28 cellular contexts compared by ENCODE assay signal in the genomic region with DNA sequence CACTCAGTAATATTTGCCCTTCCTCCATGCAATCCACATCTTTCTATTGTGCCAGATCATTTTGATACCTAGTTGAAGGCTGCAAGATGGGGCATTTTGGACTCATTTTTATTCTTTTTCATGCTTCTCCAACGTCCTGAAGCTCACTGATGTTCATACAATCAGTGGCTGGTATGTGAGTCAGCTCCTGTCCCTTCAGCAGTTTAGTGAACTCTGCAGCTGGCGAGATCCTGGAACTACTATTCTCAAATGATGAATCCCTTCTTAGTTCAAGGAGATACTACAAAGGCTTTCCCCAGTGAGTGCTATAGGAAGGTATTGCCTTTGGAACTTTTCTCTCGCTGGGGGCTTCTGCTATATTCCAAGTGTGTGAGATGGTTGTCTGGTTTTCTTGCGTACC. TPM values are rescaled to one million over a fixed set of nuclear protein-coding genes. Genes with fewer than 3 reads are reported as not detected.
"Had no signal": no experiment of that assay in that cellular context is flagged by ENCODE, and none has a peak within 500 bp of the region (broad histone marks: within the 10 kb centered on the region; RNA-seq: fewer than 3 reads in every experiment).

No MANE protein-coding gene starts in this region.

- ATAC-seq: activated CD4-positive, alpha-beta T cell treated with anti-CD3 and anti-CD28 coated beads for 36 hours; activated CD8-positive, alpha-beta T cell treated with anti-CD3 and anti-CD28 coated beads, Interleukin-2, amount 10 ng/mL, durations not matched to agents 7 days and 5 days; heart left ventricle; mucosa of descending colon; natural killer cell treated with Interleukin-12 subunit alpha and Interleukin-12 subunit beta and Interleukin-15 and Interleukin-18, amount 100 ng/mL, for 72 hours; stimulated activated naive CD8-positive, alpha-beta T cell treated with anti-CD3 and anti-CD28 coated beads, Interleukin-15, Interleukin-2, amounts not matched to agents 100 U/mL and 50 U/mL, for 24 hours had no signal

- DNase-seq: activated CD4-positive, alpha-beta T cell treated with anti-CD3 and anti-CD28 coated beads for 36 hours; activated CD4-positive, CD25-positive, alpha-beta regulatory T cell; activated CD8-positive, alpha-beta T cell treated with anti-CD3 and anti-CD28 coated beads, Interleukin-2, amount 10 ng/mL, durations not matched to agents 7 days and 5 days; activated effector memory CD4-positive, alpha-beta T cell treated with anti-CD3 and anti-CD28 coated beads, Interleukin-2, amount 50 U/mL, for 16 hours; activated naive CD4-positive, alpha-beta T cell treated with anti-CD3 and anti-CD28 coated beads for 36 hours; activated naive CD8-positive, alpha-beta T cell treated with anti-CD3 and anti-CD28 coated beads for 36 hours; adrenal gland; aorta; dorsolateral prefrontal cortex; effector memory CD4-positive, alpha-beta T cell; heart left ventricle; hypothalamus; immature natural killer cell; left ventricle myocardium inferior; mucosa of descending colon; right lobe of liver; stimulated activated CD4-positive, alpha-beta T cell treated with anti-CD3 and anti-CD28 coated beads, Interleukin-12 subunit alpha, Interleukin-12 subunit beta, amount 100 ng/mL, for 4 hours; stimulated activated CD4-positive, alpha-beta T cell treated with anti-CD3 and anti-CD28 coated beads, Interleukin-4, amount 100 ng/mL, for 1 hour; stimulated activated naive CD8-positive, alpha-beta T cell treated with anti-CD3 and anti-CD28 coated beads, Interleukin-15, Interleukin-2, amounts not matched to agents 100 U/mL and 50 U/mL, for 24 hours; testis; transverse colon had no signal

- H3K4me3 Mint-ChIP-seq: activated CD4-positive, alpha-beta T cell treated with anti-CD3 and anti-CD28 coated beads for 36 hours; activated CD8-positive, alpha-beta T cell treated with anti-CD3 and anti-CD28 coated beads, Interleukin-2, amount 10 ng/mL, durations not matched to agents 7 days and 5 days; activated naive CD4-positive, alpha-beta T cell treated with anti-CD3 and anti-CD28 coated beads for 36 hours; activated naive CD8-positive, alpha-beta T cell treated with anti-CD3 and anti-CD28 coated beads for 36 hours; activated T-helper 1 cell treated with anti-CD3 and anti-CD28 coated beads, Interleukin-12 subunit alpha, Interleukin-12 subunit beta, Interleukin-2, Interleukin-4 antibody, amounts not matched to agents 30 ng/mL and 10 ng/mL and 1 ng/mL, durations not matched to agents 14 hours and 24 hours and 36 hours; brain; immature natural killer cell; natural killer cell treated with Interleukin-12 subunit alpha and Interleukin-12 subunit beta and Interleukin-15 and Interleukin-18, amount 100 ng/mL, for 72 hours; T-helper 2 cell treated with Interferon-gamma antibody and Interleukin-4, amounts not matched to agents 5 μg/mL and 100 μg/mL, for 36 hours had no signal

- H3K36me3 ChIP-seq: adrenal gland, heart left ventricle, left ventricle myocardium inferior, right lobe of liver, transverse colon had no signal

- H3K4me1 ChIP-seq: adrenal gland, left ventricle myocardium inferior, right lobe of liver, testis, transverse colon had no signal

- H3K27ac ChIP-seq: adrenal gland, coronary artery, dorsolateral prefrontal cortex, heart left ventricle, left ventricle myocardium inferior, right lobe of liver, skin epidermis, testis, transverse colon had no signal

- H3K9me3 Mint-ChIP-seq: natural killer cell treated with Interleukin-12 subunit alpha and Interleukin-12 subunit beta and Interleukin-15 and Interleukin-18, amount 100 ng/mL, for 72 hours had no signal

- H3K27ac Mint-ChIP-seq: activated CD4-positive, alpha-beta T cell treated with anti-CD3 and anti-CD28 coated beads for 36 hours; activated CD8-positive, alpha-beta T cell treated with anti-CD3 and anti-CD28 coated beads, Interleukin-2, amount 10 ng/mL, durations not matched to agents 7 days and 5 days; activated naive CD4-positive, alpha-beta T cell treated with anti-CD3 and anti-CD28 coated beads for 36 hours; activated naive CD8-positive, alpha-beta T cell treated with anti-CD3 and anti-CD28 coated beads for 36 hours; activated T-helper 1 cell treated with anti-CD3 and anti-CD28 coated beads, Interleukin-12 subunit alpha, Interleukin-12 subunit beta, Interleukin-2, Interleukin-4 antibody, amounts not matched to agents 30 ng/mL and 10 ng/mL and 1 ng/mL, durations not matched to agents 14 hours and 24 hours and 36 hours; brain; immature natural killer cell; natural killer cell treated with Interleukin-12 subunit alpha and Interleukin-12 subunit beta and Interleukin-15 and Interleukin-18, amount 100 ng/mL, for 72 hours; T-helper 2 cell treated with Interferon-gamma antibody and Interleukin-4, amounts not matched to agents 5 μg/mL and 100 μg/mL, for 36 hours had no signal

- H3K27me3 ChIP-seq: adrenal gland, dorsolateral prefrontal cortex, heart left ventricle, right lobe of liver, testis, transverse colon had no signal

- H3K36me3 Mint-ChIP-seq: activated naive CD8-positive, alpha-beta T cell treated with anti-CD3 and anti-CD28 coated beads for 36 hours; brain; immature natural killer cell; natural killer cell treated with Interleukin-12 subunit alpha and Interleukin-12 subunit beta and Interleukin-15 and Interleukin-18, amount 100 ng/mL, for 72 hours had no signal

- H3K9me3 ChIP-seq: adrenal gland, right lobe of liver, testis, transverse colon had no signal

- H3K4me3 ChIP-seq: adrenal gland, coronary artery, dorsolateral prefrontal cortex, heart left ventricle, left ventricle myocardium inferior, lung, mucosa of descending colon, right lobe of liver, skin epidermis, testis, transverse colon had no signal

- H3K4me1 Mint-ChIP-seq: activated CD4-positive, alpha-beta T cell treated with anti-CD3 and anti-CD28 coated beads for 36 hours; activated naive CD8-positive, alpha-beta T cell treated with anti-CD3 and anti-CD28 coated beads for 36 hours; immature natural killer cell had no signal

RNA-seq across cellular contexts. Expression of gene CCDC149, which starts 9.6 kb away (rescaled TPM):
- total RNA-seq: activated CD8-positive, alpha-beta T cell treated with anti-CD3 and anti-CD28 coated beads, Interleukin-2, amount 10 ng/mL, durations not matched to agents 7 days and 5 days; activated naive CD4-positive, alpha-beta T cell treated with anti-CD3 and anti-CD28 coated beads for 36 hours; activated naive CD8-positive, alpha-beta T cell treated with anti-CD3 and anti-CD28 coated beads for 36 hours; activated T-helper 1 cell treated with anti-CD3 and anti-CD28 coated beads, Interleukin-12 subunit alpha, Interleukin-12 subunit beta, Interleukin-2, Interleukin-4 antibody, amounts not matched to agents 30 ng/mL and 10 ng/mL and 1 ng/mL, durations not matched to agents 14 hours and 24 hours and 36 hours; natural killer cell treated with Interleukin-12 subunit alpha and Interleukin-12 subunit beta and Interleukin-15 and Interleukin-18, amount 100 ng/mL, for 72 hours had no signal
